Comparison of ENCODE assay signal across 33 cellular contexts in the genomic region with DNA sequence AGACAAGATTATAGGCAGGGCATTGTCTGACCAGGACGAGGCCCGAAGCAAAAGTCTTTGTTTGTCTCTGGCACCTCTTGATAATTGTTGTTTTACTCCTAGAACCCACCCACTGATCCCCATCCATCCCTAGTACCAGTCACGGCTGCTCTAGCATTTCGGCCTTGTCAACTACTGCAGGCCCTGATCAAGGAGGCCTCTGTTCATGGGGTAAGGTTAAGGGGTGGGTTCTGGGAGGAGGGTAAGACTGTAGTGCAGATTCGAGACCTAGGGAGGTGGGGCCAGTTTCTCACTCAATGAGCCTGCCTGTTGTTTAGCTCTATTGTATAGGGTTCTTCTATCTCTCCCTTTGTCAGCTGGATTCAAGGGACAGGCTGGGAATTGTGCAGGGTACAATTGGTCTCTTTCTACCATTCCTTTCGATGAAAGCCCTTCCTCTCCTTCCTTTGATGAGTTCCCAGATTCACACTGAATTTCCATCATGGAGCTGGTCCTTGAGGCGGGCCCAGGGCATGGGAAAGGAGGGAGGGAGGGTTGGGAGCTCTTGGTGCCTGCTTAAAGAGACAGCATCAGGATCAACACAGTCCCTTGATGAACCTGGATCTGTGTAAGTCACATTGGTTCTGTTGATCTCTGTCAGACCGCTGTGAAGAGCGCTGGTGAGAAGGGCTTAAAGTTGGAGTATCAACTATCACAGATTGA. TPM values are rescaled to one million over a fixed set of nuclear protein-coding genes. Genes with fewer than 3 reads are reported as not detected.
DNase-seq lines count a peak whose midpoint lies in the region; ATAC-seq and TF ChIP-seq lines count a peak whose summit lies in the region.
"Had no signal": no experiment of that assay in that cellular context is flagged by ENCODE, and none has a peak within 500 bp of the region (broad histone marks: within the 10 kb centered on the region; RNA-seq: fewer than 3 reads in every experiment).

No MANE protein-coding gene starts in this region.

- no peak for ATAC-seq in esophagus mucosa
- ATAC-seq: activated CD4-positive, CD25-positive, alpha-beta regulatory T cell treated with anti-CD3 and anti-CD28 coated beads, Interleukin-2, amount 50 U/mL, for 24 hours; CD8-positive, alpha-beta T cell; effector memory CD8-positive, alpha-beta T cell; left lobe of liver; right lobe of liver; stimulated activated effector memory CD8-positive, alpha-beta T cell treated with anti-CD3 and anti-CD28 coated beads, Interleukin-12 subunit alpha, Interleukin-12 subunit beta, amount 100 ng/mL, for 72 hours had no signal

- H3K9me3 Mint-ChIP-seq in brain, result no peaks in the 10 kb centered on the region
- H3K9me3 Mint-ChIP-seq: activated CD4-positive, alpha-beta memory T cell treated with anti-CD3 and anti-CD28 coated beads for 36 hours; activated naive CD4-positive, alpha-beta T cell treated with anti-CD3 and anti-CD28 coated beads for 36 hours; activated T-helper 1 cell treated with anti-CD3 and anti-CD28 coated beads, Interleukin-12 subunit alpha, Interleukin-12 subunit beta, Interleukin-2, Interleukin-4 antibody, amounts not matched to agents 30 ng/mL and 10 ng/mL and 1 ng/mL, durations not matched to agents 14 hours and 24 hours and 36 hours; CD8-positive, alpha-beta T cell; effector memory CD8-positive, alpha-beta T cell; immature natural killer cell; stimulated activated effector memory CD8-positive, alpha-beta T cell treated with anti-CD3 and anti-CD28 coated beads, Interleukin-12 subunit alpha, Interleukin-12 subunit beta, amount 100 ng/mL, for 72 hours had no signal

- H3K27ac Mint-ChIP-seq in brain, result peak overlapping the region in 4 of 5 experiments; percentile 64 to 92 (median 76)
- H3K27ac Mint-ChIP-seq: activated CD4-positive, alpha-beta memory T cell treated with anti-CD3 and anti-CD28 coated beads for 36 hours; activated naive CD4-positive, alpha-beta T cell treated with anti-CD3 and anti-CD28 coated beads for 36 hours; activated T-helper 1 cell treated with anti-CD3 and anti-CD28 coated beads, Interleukin-12 subunit alpha, Interleukin-12 subunit beta, Interleukin-2, Interleukin-4 antibody, amounts not matched to agents 30 ng/mL and 10 ng/mL and 1 ng/mL, durations not matched to agents 14 hours and 24 hours and 36 hours; CD8-positive, alpha-beta T cell; effector memory CD8-positive, alpha-beta T cell; immature natural killer cell; stimulated activated effector memory CD8-positive, alpha-beta T cell treated with anti-CD3 and anti-CD28 coated beads, Interleukin-12 subunit alpha, Interleukin-12 subunit beta, amount 100 ng/mL, for 72 hours had no signal

- H3K27me3 Mint-ChIP-seq in brain, result no peaks in the 10 kb centered on the region
- H3K27me3 Mint-ChIP-seq: activated CD4-positive, alpha-beta memory T cell treated with anti-CD3 and anti-CD28 coated beads for 36 hours had no signal

- peak; percentile 90 for DNase-seq in Ammon's horn (ENCODE audit: low spot score)
- peak; percentile 47 for DNase-seq in inferior parietal cortex (ENCODE audit: extremely low spot score)
- DNase-seq in pons (ENCODE audit: low spot score), result peak; percentile 95
- no peak for DNase-seq in HT-29 (ENCODE audit: low spot score)
- DNase-seq in NCI-H2227 (lab: John Stamatoyannopoulos, UW; ENCODE audit: unreplicated experiment), result no peak
- DNase-seq in NCI-H1694 treated with DMSO at 0.1 percent for 48 hours (lab: John Stamatoyannopoulos, UW), result no peak
- DNase-seq: activated CD4-positive, alpha-beta memory T cell treated with anti-CD3 and anti-CD28 coated beads for 36 hours; activated CD8-positive, alpha-beta memory T cell treated with anti-CD3 and anti-CD28 coated beads, Interleukin-2, amount 50 U/mL, for 4 hours; activated naive CD4-positive, alpha-beta T cell treated with anti-CD3 and anti-CD28 coated beads for 36 hours; adrenal gland; CD8-positive, alpha-beta T cell; colonic mucosa; effector memory CD8-positive, alpha-beta T cell; esophagus squamous epithelium; GOT3; immature natural killer cell; mesendoderm; NCI-H1048; NCI-H187 treated with DMSO at 0.1 percent for 48 hours; NCI-H226; ovary; right lobe of liver; stimulated activated CD4-positive, alpha-beta T cell treated with anti-CD3 and anti-CD28 coated beads, Interleukin-12 subunit alpha, Interleukin-12 subunit beta, amount 100 ng/mL, for 4 hours; stimulated activated CD4-positive, alpha-beta T cell treated with anti-CD3 and anti-CD28 coated beads, Interleukin-4, amount 100 ng/mL, for 1 hour; testis had no signal

- H3K4me1 Mint-ChIP-seq in brain, result peaks cover 87% of the 10 kb centered on the region
- H3K4me1 Mint-ChIP-seq: immature natural killer cell; stimulated activated effector memory CD8-positive, alpha-beta T cell treated with anti-CD3 and anti-CD28 coated beads, Interleukin-12 subunit alpha, Interleukin-12 subunit beta, amount 100 ng/mL, for 72 hours had no signal

- no peak for TF ChIP-seq CTCF in brain (conservative IDR thresholded peaks at IDR 0.05)

- H3K36me3 Mint-ChIP-seq in brain, result no peaks in the 10 kb centered on the region
- H3K36me3 Mint-ChIP-seq: activated CD4-positive, alpha-beta memory T cell treated with anti-CD3 and anti-CD28 coated beads for 36 hours; CD8-positive, alpha-beta T cell; immature natural killer cell; stimulated activated effector memory CD8-positive, alpha-beta T cell treated with anti-CD3 and anti-CD28 coated beads, Interleukin-12 subunit alpha, Interleukin-12 subunit beta, amount 100 ng/mL, for 72 hours had no signal

- peak overlapping the region in 4 of 5 experiments; percentile 3 to 71 (median 22) for H3K4me3 Mint-ChIP-seq in brain
- H3K4me3 Mint-ChIP-seq: activated CD4-positive, alpha-beta memory T cell treated with anti-CD3 and anti-CD28 coated beads for 36 hours; activated naive CD4-positive, alpha-beta T cell treated with anti-CD3 and anti-CD28 coated beads for 36 hours; activated T-helper 1 cell treated with anti-CD3 and anti-CD28 coated beads, Interleukin-12 subunit alpha, Interleukin-12 subunit beta, Interleukin-2, Interleukin-4 antibody, amounts not matched to agents 30 ng/mL and 10 ng/mL and 1 ng/mL, durations not matched to agents 14 hours and 24 hours and 36 hours; CD8-positive, alpha-beta T cell; effector memory CD8-positive, alpha-beta T cell; immature natural killer cell; stimulated activated effector memory CD8-positive, alpha-beta T cell treated with anti-CD3 and anti-CD28 coated beads, Interleukin-12 subunit alpha, Interleukin-12 subunit beta, amount 100 ng/mL, for 72 hours had no signal

RNA-seq across cellular contexts. Expression of a gene that starts 4.2 kb away (rescaled TPM):
- 1,325 TPM for polyA plus RNA-seq in brain (ENCODE audit: insufficient read depth, low read depth, low replicate concordance)
- total RNA-seq in esophagus mucosa, result 0.04 TPM
- not detected in 2 replicates for total RNA-seq in HT-29 (2014; rRNA removed; shearing (Covaris generic))
- total RNA-seq: A172; activated CD4-positive, alpha-beta memory T cell treated with anti-CD3 and anti-CD28 coated beads for 36 hours; activated naive CD4-positive, alpha-beta T cell treated with anti-CD3 and anti-CD28 coated beads for 36 hours; activated T-helper 1 cell treated with anti-CD3 and anti-CD28 coated beads, Interleukin-12 subunit alpha, Interleukin-12 subunit beta, Interleukin-2, Interleukin-4 antibody, amounts not matched to agents 30 ng/mL and 10 ng/mL and 1 ng/mL, durations not matched to agents 14 hours and 24 hours and 36 hours; bronchial epithelial cell; CD8-positive, alpha-beta T cell had no signal
- polyA plus RNA-seq: immature natural killer cell had no signal

RNA-seq across cellular contexts. Expression of a gene that starts 51.2 kb away (rescaled TPM):
- 8.2 TPM for polyA plus RNA-seq in brain (ENCODE audit: insufficient read depth, low read depth, low replicate concordance)
- total RNA-seq in esophagus mucosa, result 0.16 TPM
- total RNA-seq in HT-29 (2014; rRNA removed; shearing (Covaris generic)), result not detected in 2 replicates
- total RNA-seq: bronchial epithelial cell, left lobe of liver had no signal

Comparison
In these comparisons a context has a peak if more than half of its experiments do, and no peak if none do; other contexts are left out.
1. DNase-seq: peak in Ammon's horn (single experiment), inferior parietal cortex (single experiment) and pons (single experiment); none in HT-29 (single experiment), NCI-H2227 (single experiment) and NCI-H1694 treated with DMSO at 0.1 percent for 48 hours (single experiment).